In genomic region chr4:186688150-186688943, GRCh38 we compare ENCODE assay signal across 14 cellular contexts. TPM values are rescaled to one million over a fixed set of nuclear protein-coding genes. Genes with fewer than 3 reads are reported as not detected.
DNase-seq lines count a peak whose midpoint lies in the region; ATAC-seq, FAIRE-seq and TF ChIP-seq lines count a peak whose summit lies in the region.
"Had no signal": no experiment of that assay in that cellular context is flagged by ENCODE, and none has a peak within 500 bp of the region (broad histone marks: within the 10 kb centered on the region; RNA-seq: fewer than 3 reads in every experiment).

No MANE protein-coding gene starts in this region.

- BruUV-seq in Panc1 (replicated peaks; lab: Mats Ljungman, UMichigan) = no TSS peak

- H3K4me3 ChIP-seq in HUES6 (ENCODE audit: low read depth, low read length) = peak overlapping the region; percentile 34
- peak overlapping the region; percentile 4 to 43; a peak in 3 of 4 replicates for H3K4me3 ChIP-seq in Panc1 (ENCODE audit: low read depth in 2 of 2, low read length in 2 of 2)
- H3K4me3 ChIP-seq: GM12878, vagina had no signal

- peaks cover 3% of the 10 kb centered on the region for H3K27me3 Mint-ChIP-seq in activated naive CD4-positive, alpha-beta T cell treated with anti-CD3 and anti-CD28 coated beads for 36 hours (ENCODE audit: low read depth)
- H3K27me3 Mint-ChIP-seq: central memory CD8-positive, alpha-beta T cell had no signal

- H3K9me3 ChIP-seq in HUES6 (ENCODE audit: control insufficient read depth, insufficient read depth, low read depth, low read length) (no peaks in the 10 kb centered on the region), Panc1 (ENCODE audit: control insufficient read depth, insufficient read depth, low read depth, low read length) (no peaks in the 10 kb centered on the region)
- H3K9me3 ChIP-seq: vagina had no signal

- peak; percentile 94 for FAIRE-seq in A204.1 (lab: Jason Lieb, UNC)
- FAIRE-seq: GM12878 had no signal

- intact Hi-C loops in Panc1 (cut with micrococcal nuclease; ENCODE audit: unreplicated experiment) = loop anchor here (1.0 kb wide), 1 partner anchor 28 kb away; no protein-coding TSS in a partner anchor
- intact Hi-C loops in activated naive CD4-positive, alpha-beta T cell treated with anti-CD3 and anti-CD28 coated beads for 36 hours (cut with micrococcal nuclease) = no loop called here

- H3K36me3 ChIP-seq in HUES6 (ENCODE audit: control insufficient read depth, insufficient read depth, low read length) (peaks cover 14% of the 10 kb centered on the region), Panc1 (ENCODE audit: control insufficient read depth, insufficient read depth, low read length) (no peaks in the 10 kb centered on the region; the same call in 1 of the 2 replicates)
- H3K36me3 ChIP-seq: vagina had no signal

- TF ChIP-seq CTCF in Panc1 (IDR thresholded peaks at IDR 0.05) = no peak

- POLR2A ChIA-PET in Panc1 (lab: Charles Lee) = no interaction called here

- no peak overlapping the region for H3K4me3 Mint-ChIP-seq in activated naive CD4-positive, alpha-beta T cell treated with anti-CD3 and anti-CD28 coated beads for 36 hours
- H3K4me3 Mint-ChIP-seq: central memory CD8-positive, alpha-beta T cell had no signal

- DNase-seq in Panc1 (ENCODE audit: low read depth, low spot score) (no peak), iPS-NIHi11 (ENCODE audit: low spot score) (peak; percentile 38)
- DNase-seq in activated naive CD4-positive, alpha-beta T cell treated with anti-CD3 and anti-CD28 coated beads for 36 hours = no peak
- DNase-seq: hippocampal formation; stimulated activated CD4-positive, alpha-beta T cell treated with anti-CD3 and anti-CD28 coated beads, Interleukin-2, amount 100 ng/mL, for 24 hours had no signal

- H3K27ac ChIP-seq in HUES6 (ENCODE audit: low read depth, low read length) (peak overlapping the region; percentile 77), Panc1 (ENCODE audit: low read length) (peak overlapping the region; percentile 98)
- H3K27ac ChIP-seq: vagina had no signal

- H3K27ac Mint-ChIP-seq in activated naive CD4-positive, alpha-beta T cell treated with anti-CD3 and anti-CD28 coated beads for 36 hours = no peak overlapping the region
- H3K27ac Mint-ChIP-seq: activated naive CD4-positive, alpha-beta T cell treated with anti-CD3 and anti-CD28 coated beads, Interleukin-2, amount 50 U/mL, for 72 hours had no signal

- in situ Hi-C loops in Panc1 (cut with HindIII; ENCODE audit: low pct_unique_long_range_greater_than_20kb, low sequenced_read_pairs) = no loop called here

- H3K27me3 ChIP-seq in HUES6 (ENCODE audit: control insufficient read depth, insufficient read depth, low read length) (no peaks in the 10 kb centered on the region; the same call in 1 of the 2 replicates), Panc1 (ENCODE audit: control insufficient read depth, insufficient read depth, low read length) (no peaks in the 10 kb centered on the region)
- H3K27me3 ChIP-seq: vagina had no signal

- peaks cover 2% of the 10 kb centered on the region for H3K9me3 Mint-ChIP-seq in activated naive CD4-positive, alpha-beta T cell treated with anti-CD3 and anti-CD28 coated beads for 36 hours

- H3K4me1 ChIP-seq in HUES6 (ENCODE audit: control insufficient read depth, insufficient read depth, low read length) (peaks cover 64% of the 10 kb centered on the region), Panc1 (ENCODE audit: control insufficient read depth, insufficient read depth, low read length) (peaks cover 77% of the 10 kb centered on the region)

- CTCF ChIA-PET in Panc1 (lab: Charles Lee) = interaction anchor here (0.6 kb wide), 1 partner anchor 32 kb away, joined by 3 read pairs; no protein-coding TSS in a partner anchor
- CTCF ChIA-PET in activated naive CD4-positive, alpha-beta T cell treated with anti-CD3 and anti-CD28 coated beads for 36 hours (lab: Charles Lee) = no interaction called here

- no peaks in the 10 kb centered on the region for H3K36me3 Mint-ChIP-seq in activated naive CD4-positive, alpha-beta T cell treated with anti-CD3 and anti-CD28 coated beads for 36 hours (ENCODE audit: low read depth)
- H3K36me3 Mint-ChIP-seq: activated naive CD4-positive, alpha-beta T cell treated with anti-CD3 and anti-CD28 coated beads, Interleukin-2, amount 50 U/mL, for 72 hours had no signal

- peak overlapping the region; percentile 47 for H3K9ac ChIP-seq in HUES6 (ENCODE audit: low read length)

- ATAC-seq in Panc1 (no peak), HG02870 (IDR thresholded peaks at IDR 0.05; ENCODE audit: unreplicated experiment) (no peak), GM21786 (IDR thresholded peaks at IDR 0.05; ENCODE audit: unreplicated experiment) (no peak), HG02852 (IDR thresholded peaks at IDR 0.05; ENCODE audit: unreplicated experiment) (no peak)
- ATAC-seq: activated naive CD4-positive, alpha-beta T cell treated with anti-CD3 and anti-CD28 coated beads, Interleukin-2, amount 50 U/mL, for 72 hours; GM12878 had no signal

- H3K4me1 Mint-ChIP-seq in activated naive CD4-positive, alpha-beta T cell treated with anti-CD3 and anti-CD28 coated beads for 36 hours (ENCODE audit: low read depth) = no peaks in the 10 kb centered on the region
- H3K4me1 Mint-ChIP-seq: central memory CD8-positive, alpha-beta T cell had no signal

RNA-seq across cellular contexts. Expression of gene FAT1, which starts 35.3 kb away (rescaled TPM):
- total RNA-seq in Panc1 (2021; ENCODE audit: unreplicated experiment) = 288 TPM
- 203 TPM for polyA plus RNA-seq in Panc1 (2012; ENCODE audit: insufficient read length)
- total RNA-seq in activated naive CD4-positive, alpha-beta T cell treated with anti-CD3 and anti-CD28 coated beads for 36 hours = under 1 TPM; 0.02 to 0.43 TPM

Comparison
In these comparisons a context has a peak if more than half of its experiments do, and no peak if none do; other contexts are left out.
1. RNA of gene FAT1, which starts 35.3 kb away (total RNA-seq): 288 TPM in Panc1 (single experiment); 0.02 to 0.43 TPM in activated naive CD4-positive, alpha-beta T cell treated with anti-CD3 and anti-CD28 coated beads for 36 hours; every median in the first group is over 100 times any median in the second.